ENCODE assay signal across 1 cellular context in the genomic region with DNA sequence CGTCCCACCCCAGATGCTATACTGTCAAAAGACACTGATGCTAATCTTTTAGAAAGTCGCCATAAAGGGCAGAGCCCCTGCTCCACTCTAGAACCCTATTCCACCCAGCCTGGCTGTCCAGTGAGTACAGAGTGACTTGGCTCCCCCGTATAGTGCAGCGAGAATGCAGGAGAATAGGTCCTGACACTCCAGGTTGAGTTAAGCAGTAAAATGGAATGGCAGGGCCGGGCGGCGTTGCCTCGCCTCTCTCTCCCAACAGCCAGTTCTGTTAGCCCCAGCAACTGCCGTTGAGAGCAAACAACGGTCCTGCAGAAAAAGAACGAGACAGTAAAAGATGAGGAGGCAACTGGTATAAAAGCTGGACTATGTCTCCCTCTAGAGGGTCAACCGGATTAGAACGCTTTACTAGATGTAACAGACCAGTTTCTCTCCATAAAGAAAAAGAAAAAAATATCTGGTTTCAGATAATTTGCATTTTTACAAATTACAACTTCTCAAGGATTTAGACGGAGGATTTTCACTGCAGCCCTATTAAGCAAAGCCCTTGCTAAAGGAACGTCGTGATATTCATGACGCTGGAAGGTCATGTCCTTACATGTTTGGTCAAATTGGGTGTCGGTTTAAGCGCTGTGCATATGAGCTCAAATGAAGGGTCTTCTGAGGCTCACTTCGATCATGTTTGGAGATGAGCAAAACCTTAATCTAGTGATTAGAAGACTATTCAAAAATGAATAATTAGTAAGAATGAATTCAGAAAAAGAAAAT.
TF ChIP-seq lines count a peak whose summit lies in the region.

No MANE protein-coding gene starts in this region.

TF ChIP-seq in neural cell, 6 proteins besides CTCF, POLR2A, EP300 and RAD21 (continued from another document):
- TF ChIP-seq, protein P1, sequence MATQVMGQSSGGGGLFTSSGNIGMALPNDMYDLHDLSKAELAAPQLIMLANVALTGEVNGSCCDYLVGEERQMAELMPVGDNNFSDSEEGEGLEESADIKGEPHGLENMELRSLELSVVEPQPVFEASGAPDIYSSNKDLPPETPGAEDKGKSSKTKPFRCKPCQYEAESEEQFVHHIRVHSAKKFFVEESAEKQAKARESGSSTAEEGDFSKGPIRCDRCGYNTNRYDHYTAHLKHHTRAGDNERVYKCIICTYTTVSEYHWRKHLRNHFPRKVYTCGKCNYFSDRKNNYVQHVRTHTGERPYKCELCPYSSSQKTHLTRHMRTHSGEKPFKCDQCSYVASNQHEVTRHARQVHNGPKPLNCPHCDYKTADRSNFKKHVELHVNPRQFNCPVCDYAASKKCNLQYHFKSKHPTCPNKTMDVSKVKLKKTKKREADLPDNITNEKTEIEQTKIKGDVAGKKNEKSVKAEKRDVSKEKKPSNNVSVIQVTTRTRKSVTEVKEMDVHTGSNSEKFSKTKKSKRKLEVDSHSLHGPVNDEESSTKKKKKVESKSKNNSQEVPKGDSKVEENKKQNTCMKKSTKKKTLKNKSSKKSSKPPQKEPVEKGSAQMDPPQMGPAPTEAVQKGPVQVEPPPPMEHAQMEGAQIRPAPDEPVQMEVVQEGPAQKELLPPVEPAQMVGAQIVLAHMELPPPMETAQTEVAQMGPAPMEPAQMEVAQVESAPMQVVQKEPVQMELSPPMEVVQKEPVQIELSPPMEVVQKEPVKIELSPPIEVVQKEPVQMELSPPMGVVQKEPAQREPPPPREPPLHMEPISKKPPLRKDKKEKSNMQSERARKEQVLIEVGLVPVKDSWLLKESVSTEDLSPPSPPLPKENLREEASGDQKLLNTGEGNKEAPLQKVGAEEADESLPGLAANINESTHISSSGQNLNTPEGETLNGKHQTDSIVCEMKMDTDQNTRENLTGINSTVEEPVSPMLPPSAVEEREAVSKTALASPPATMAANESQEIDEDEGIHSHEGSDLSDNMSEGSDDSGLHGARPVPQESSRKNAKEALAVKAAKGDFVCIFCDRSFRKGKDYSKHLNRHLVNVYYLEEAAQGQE (IDR thresholded peaks at IDR 0.05; ENCODE audit: borderline replicate concordance), result no peak
- TF ChIP-seq TAF1 (IDR thresholded peaks at IDR 0.05; ENCODE audit: low read depth), result no peak
- no peak for TF ChIP-seq MXI1 (conservative IDR thresholded peaks at IDR 0.05; ENCODE audit: poor library complexity, severe bottlenecking)
- no peak for TF ChIP-seq POLR2AphosphoS5 (IDR thresholded peaks at IDR 0.05)
TF ChIP-seq in neural cell: peak in this region for 1.
